Comparison of ENCODE assay signal across 29 cellular contexts in the genomic region with DNA sequence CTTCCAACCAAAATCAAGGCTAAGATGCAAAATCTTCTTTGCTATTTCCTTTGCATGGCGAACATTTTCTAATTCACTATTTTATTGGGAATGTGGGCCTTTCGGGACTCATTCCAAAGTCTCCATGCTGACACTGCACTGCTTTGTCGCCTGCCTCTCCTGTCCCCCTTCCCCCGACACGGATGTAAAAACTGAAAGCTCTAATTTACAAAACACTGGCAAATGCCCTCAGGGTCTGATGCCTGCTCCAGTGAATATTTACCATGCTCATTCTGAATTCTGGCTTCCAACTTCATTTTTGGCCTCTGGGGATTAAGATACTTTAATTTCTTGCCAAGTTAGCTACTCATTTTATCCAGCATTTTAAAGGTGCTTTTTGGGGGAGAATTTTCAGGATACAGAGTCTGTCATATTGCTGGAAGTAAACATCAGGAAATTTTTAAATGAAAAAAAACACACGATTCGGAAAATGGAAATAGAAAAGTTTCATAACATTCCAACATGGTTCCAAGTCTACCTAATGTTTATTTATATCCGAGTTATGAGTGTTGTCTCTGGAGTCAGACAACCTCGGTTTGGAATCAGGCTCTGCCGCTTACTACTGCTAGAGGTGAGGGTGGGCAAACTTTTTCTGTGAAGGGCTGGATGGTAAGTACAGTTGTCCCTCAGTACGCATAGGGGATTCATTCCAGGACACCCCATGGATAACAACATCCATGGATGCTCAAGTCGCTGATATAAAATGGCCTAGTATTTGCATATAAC. TPM values are rescaled to one million over a fixed set of nuclear protein-coding genes. Genes with fewer than 3 reads are reported as not detected.
DNase-seq lines count a peak whose midpoint lies in the region; FAIRE-seq and TF ChIP-seq lines count a peak whose summit lies in the region.
"Had no signal": no experiment of that assay in that cellular context is flagged by ENCODE, and none has a peak within 500 bp of the region (broad histone marks: within the 10 kb centered on the region; RNA-seq: fewer than 3 reads in every experiment).

No MANE protein-coding gene starts in this region.

- no peak overlapping the region for H3K9ac ChIP-seq in mesendoderm (ENCODE audit: low read length)
- H3K9ac ChIP-seq: BLaER1 had no signal

- no peak for FAIRE-seq in urothelium cell line (lab: Jason Lieb, UNC)
- FAIRE-seq: colon, GM12878, islet of Langerhans had no signal

- H3K27me3 ChIP-seq in BE2C (no peaks in the 10 kb centered on the region; the same call in 1 of the 2 replicates), mesendoderm (ENCODE audit: insufficient read depth, low read length, poor library complexity) (no peaks in the 10 kb centered on the region)
- H3K27me3 ChIP-seq: BLaER1, breast epithelium had no signal

- H3K4ac ChIP-seq in mesendoderm (ENCODE audit: low read depth, low read length): no peak overlapping the region

- no peaks in the 10 kb centered on the region for H3K79me2 ChIP-seq in mesendoderm (ENCODE audit: control insufficient read depth, insufficient read depth, low read length)

- H4K5ac ChIP-seq in mesendoderm (ENCODE audit: low read length): no peak overlapping the region

- no peaks in the 10 kb centered on the region; the same call in 1 of the 2 replicates for H3K4me1 ChIP-seq in BE2C
- peaks cover 2% of the 10 kb centered on the region for H3K4me1 ChIP-seq in mesendoderm (ENCODE audit: control insufficient read depth, low read depth, low read length)
- H3K4me1 ChIP-seq: BLaER1, breast epithelium, lower lobe of right lung had no signal

- peak overlapping the region; percentile 29 for H3K23ac ChIP-seq in mesendoderm (ENCODE audit: low read length)

- no peak overlapping the region for H2BK120ac ChIP-seq in mesendoderm (ENCODE audit: low read depth, low read length)

- no peak overlapping the region for H3K27ac ChIP-seq in mesendoderm (ENCODE audit: low read depth, low read length)
- H3K27ac ChIP-seq: BLaER1, breast epithelium, heart right ventricle, HL-60, lower lobe of right lung had no signal

- no peaks in the 10 kb centered on the region for H3K9me3 ChIP-seq in BE2C
- H3K9me3 ChIP-seq: BLaER1, breast epithelium, heart right ventricle, lower lobe of right lung had no signal

- H3K79me1 ChIP-seq in mesendoderm (ENCODE audit: low read length): no peaks in the 10 kb centered on the region

- H3K4me3 ChIP-seq in BE2C (ENCODE audit: low read depth, low read length) (no peak overlapping the region), mesendoderm (ENCODE audit: low read length) (no peak overlapping the region)
- H3K4me3 ChIP-seq: BLaER1, breast epithelium, GM12878, heart right ventricle, lower lobe of right lung had no signal

- no peak overlapping the region for H2BK5ac ChIP-seq in mesendoderm (ENCODE audit: low read length)

- H3K4me2 ChIP-seq in mesendoderm (ENCODE audit: low read length): no peak overlapping the region
- H3K4me2 ChIP-seq: BLaER1 had no signal

- H2AK5ac ChIP-seq in mesendoderm (ENCODE audit: low read length): no peak overlapping the region

- WGBS in mesendoderm (ENCODE audit: extremely low coverage, insufficient coverage, low lambda C conversion rate): no CpG with 5 or more reads among the region's 12 CpGs

- H3K18ac ChIP-seq in mesendoderm (ENCODE audit: low read length): peak overlapping the region; percentile 75

- H3K56ac ChIP-seq in mesendoderm (ENCODE audit: low read length): no peak overlapping the region

- H2BK15ac ChIP-seq in mesendoderm (replicated peaks; ENCODE audit: low read depth): no peak overlapping the region

- TF ChIP-seq CTCF in BE2C (IDR thresholded peaks at IDR 0.05; ENCODE audit: low read depth, low read length) (no peak), GM20000 (IDR thresholded peaks at IDR 0.05; ENCODE audit: extremely low read depth, missing control alignments) (no peak)

- peak; percentile 38 for DNase-seq in BE2C
- peak; percentile 61 for DNase-seq in M059J (ENCODE audit: low read depth)
- DNase-seq in astrocyte of the hippocampus (ENCODE audit: low read depth, low spot score): peak; percentile 28
- peak; percentile 61 for DNase-seq in mesendoderm
- no peak for DNase-seq in GM20000 (ENCODE audit: low spot score)
- DNase-seq in activated CD4-positive, alpha-beta T cell treated with anti-CD3 and anti-CD28 coated beads for 48 hours: no peak
- no peak for DNase-seq in urothelium cell line (ENCODE audit: low spot score)
- no peak for DNase-seq in NCI-H748 treated with DMSO at 0.1 percent for 48 hours (lab: John Stamatoyannopoulos, UW)
- DNase-seq: ACHN; activated CD4-positive, alpha-beta T cell treated with anti-CD3 and anti-CD28 coated beads for 36 hours; activated T-cell treated with anti-CD3 and anti-CD28 coated beads, Interleukin-2, amount 50 U/mL, for 4 hours; COR-L47; DMS79 treated with DMSO at 0.1 percent for 48 hours; effector memory CD4-positive, alpha-beta T cell; foreskin fibroblast; H7; heart right ventricle; IMR-90; lower lobe of right lung; NCI-H1436; NK-92 treated with Interleukin-12 subunit alpha and Interleukin-12 subunit beta, amount 100 ng/mL, for 24 hours; SIG-M5; stimulated activated CD8-positive, alpha-beta memory T cell treated with anti-CD3 and anti-CD28 coated beads, Interleukin-4, amount 100 ng/mL, for 48 hours had no signal

- H3K36me3 ChIP-seq in BE2C (no peaks in the 10 kb centered on the region), mesendoderm (ENCODE audit: control insufficient read depth, insufficient read depth, low read length) (no peaks in the 10 kb centered on the region)
- H3K36me3 ChIP-seq: BLaER1, breast epithelium, heart right ventricle, lower lobe of right lung had no signal

- H4K8ac ChIP-seq in mesendoderm (ENCODE audit: low read depth, low read length): peak overlapping the region; percentile 41

RNA-seq across cellular contexts. Expression of a gene that starts 14.6 kb away (rescaled TPM):
- 0.65 TPM for polyA plus RNA-seq in BE2C (2012; ENCODE audit: insufficient read depth, insufficient read length, low read depth)
- 4.4 and 9.2 TPM in 2 replicates for total RNA-seq in M059J (2014; rRNA removed; shearing (Covaris generic))
- polyA plus RNA-seq in mesendoderm (2013, experiment 1 of 2): 11.8 TPM
- 11.8 TPM for polyA plus RNA-seq in mesendoderm (2013, experiment 2 of 2)

Comparison
In these comparisons a context has a peak if more than half of its experiments do, and no peak if none do; other contexts are left out.
1. DNase-seq: peak in BE2C (single experiment), M059J (single experiment), astrocyte of the hippocampus (single experiment) and mesendoderm (single experiment); none in GM20000 (single experiment), activated CD4-positive, alpha-beta T cell treated with anti-CD3 and anti-CD28 coated beads for 48 hours (single experiment), urothelium cell line (single experiment) and NCI-H748 treated with DMSO at 0.1 percent for 48 hours (single experiment).